12 cellular contexts compared by ENCODE assay signal in genomic region chr6:37218501-37218900, GRCh38. TPM values are rescaled to one million over a fixed set of nuclear protein-coding genes. Genes with fewer than 3 reads are reported as not detected.
DNase-seq lines count a peak whose midpoint lies in the region; ATAC-seq and TF ChIP-seq lines count a peak whose summit lies in the region.
"Had no signal": no experiment of that assay in that cellular context is flagged by ENCODE, and none has a peak within 500 bp of the region (broad histone marks: within the 10 kb centered on the region; RNA-seq: fewer than 3 reads in every experiment).

No MANE protein-coding gene starts in this region.

- no peak for TF ChIP-seq POLR2A in NB4 (IDR thresholded peaks at IDR 0.05; ENCODE audit: extremely low read depth, insufficient read length)

- H3K4me3 ChIP-seq in NB4 (ENCODE audit: low read depth, low read length): no peak overlapping the region
- H3K4me3 ChIP-seq: BLaER1, Peyer's patch had no signal

- peak; percentile 0 for DNase-seq in activated CD8-positive, alpha-beta memory T cell treated with anti-CD3 and anti-CD28 coated beads, Interleukin-2, amount 50 U/mL, for 48 hours
- DNase-seq in activated CD8-positive, alpha-beta memory T cell treated with anti-CD3 and anti-CD28 coated beads for 24 hours: no peak
- peak; percentile 21 for DNase-seq in NB4 (ENCODE audit: low read depth)
- peak; percentile 60 for DNase-seq in dermis blood vessel endothelial cell
- no peak for DNase-seq in activated T-cell treated with anti-CD3 and anti-CD28 coated beads, Interleukin-2, amount 50 U/mL, for 1 hour
- no peak for DNase-seq in COLO829 (ENCODE audit: low spot score)
- DNase-seq: DMS79, NCI-H1436, NCI-H524 treated with DMSO at 0.1 percent for 48 hours, Peyer's patch had no signal

- ATAC-seq in HG02938 (IDR thresholded peaks at IDR 0.05; ENCODE audit: unreplicated experiment): no peak

- no peak for TF ChIP-seq CTCF in NB4 (IDR thresholded peaks at IDR 0.05; ENCODE audit: low read depth, low read length)

RNA-seq across cellular contexts. Expression of gene TBC1D22B, which starts 39.1 kb away (rescaled TPM):
- total RNA-seq in dermis blood vessel endothelial cell: 9.5 and 12.1 TPM in 2 replicates

RNA-seq across cellular contexts. Expression of gene TMEM217, which starts 39.4 kb away (rescaled TPM):
- total RNA-seq in dermis blood vessel endothelial cell: 12.1 and 12.4 TPM in 2 replicates

RNA-seq across cellular contexts. Expression of gene PIM1, which starts 48.5 kb away (rescaled TPM):
- total RNA-seq in dermis blood vessel endothelial cell: 1.3 and 2.6 TPM in 2 replicates

Comparison
In these comparisons a context has a peak if more than half of its experiments do, and no peak if none do; other contexts are left out.
1. DNase-seq: peak in activated CD8-positive, alpha-beta memory T cell treated with anti-CD3 and anti-CD28 coated beads, Interleukin-2, amount 50 U/mL, for 48 hours (single experiment), NB4 (single experiment) and dermis blood vessel endothelial cell (single experiment); none in activated CD8-positive, alpha-beta memory T cell treated with anti-CD3 and anti-CD28 coated beads for 24 hours (single experiment), activated T-cell treated with anti-CD3 and anti-CD28 coated beads, Interleukin-2, amount 50 U/mL, for 1 hour (single experiment) and COLO829 (single experiment).